ENCODE assay signal across 1 cellular context in genomic region chrX:10992110-10992509, GRCh38.
A peak's percentile ranks its signal among the peaks of the same experiment; 100 is the strongest.
TF ChIP-seq lines count a peak whose summit lies in the region.

No MANE protein-coding gene starts in this region.

TF ChIP-seq in HepG2, 621 proteins besides CTCF, POLR2A, EP300 and RAD21 (continued from another document and continues in another):
- TF ChIP-seq TRAFD1 (CRISPR knock-in tag; IDR thresholded peaks at IDR 0.05; ENCODE audit: borderline replicate concordance): no peak
- no peak for TF ChIP-seq ZNF556 (CRISPR knock-in tag; IDR thresholded peaks at IDR 0.05; ENCODE audit: borderline replicate concordance)
- TF ChIP-seq GFI1 (CRISPR knock-in tag; IDR thresholded peaks at IDR 0.05; ENCODE audit: borderline replicate concordance): 0 out of 2 replicates have a peak, but pooled peaks have one; percentile 17
- TF ChIP-seq ZNF780A (CRISPR knock-in tag; IDR thresholded peaks at IDR 0.05): no peak
- TF ChIP-seq ZNF558 (CRISPR knock-in tag; IDR thresholded peaks at IDR 0.05; ENCODE audit: borderline replicate concordance): no peak
- TF ChIP-seq SMARCC2 (IDR thresholded peaks at IDR 0.05): no peak
- TF ChIP-seq ZNF652 (CRISPR knock-in tag; IDR thresholded peaks at IDR 0.05; ENCODE audit: borderline replicate concordance, low read depth): peak; percentile 74; the same call in 1 of the 2 replicates
- TF ChIP-seq JUND (CRISPR knock-in tag; IDR thresholded peaks at IDR 0.05): no peak
- no peak for TF ChIP-seq ZNF33B (CRISPR knock-in tag; IDR thresholded peaks at IDR 0.05)
- TF ChIP-seq SRF (IDR thresholded peaks at IDR 0.05; ENCODE audit: low read depth, low read length): no peak
- TF ChIP-seq GLMP (CRISPR knock-in tag; IDR thresholded peaks at IDR 0.05; ENCODE audit: borderline replicate concordance): no peak
- no peak for TF ChIP-seq CHCHD3 (CRISPR knock-in tag; IDR thresholded peaks at IDR 0.05)
- no peak for TF ChIP-seq ELF1 (CRISPR knock-in tag; IDR thresholded peaks at IDR 0.05)
- TF ChIP-seq SMAD9 (CRISPR knock-in tag; IDR thresholded peaks at IDR 0.05): no peak
- no peak for TF ChIP-seq SOX13 (IDR thresholded peaks at IDR 0.05)
- no peak for TF ChIP-seq SOX13 (CRISPR knock-in tag; conservative IDR thresholded peaks at IDR 0.05 in 1 of 2, IDR thresholded peaks at IDR 0.05 in 1 of 2)
- TF ChIP-seq, protein P1, sequence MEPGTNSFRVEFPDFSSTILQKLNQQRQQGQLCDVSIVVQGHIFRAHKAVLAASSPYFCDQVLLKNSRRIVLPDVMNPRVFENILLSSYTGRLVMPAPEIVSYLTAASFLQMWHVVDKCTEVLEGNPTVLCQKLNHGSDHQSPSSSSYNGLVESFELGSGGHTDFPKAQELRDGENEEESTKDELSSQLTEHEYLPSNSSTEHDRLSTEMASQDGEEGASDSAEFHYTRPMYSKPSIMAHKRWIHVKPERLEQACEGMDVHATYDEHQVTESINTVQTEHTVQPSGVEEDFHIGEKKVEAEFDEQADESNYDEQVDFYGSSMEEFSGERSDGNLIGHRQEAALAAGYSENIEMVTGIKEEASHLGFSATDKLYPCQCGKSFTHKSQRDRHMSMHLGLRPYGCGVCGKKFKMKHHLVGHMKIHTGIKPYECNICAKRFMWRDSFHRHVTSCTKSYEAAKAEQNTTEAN (CRISPR knock-in tag; conservative IDR thresholded peaks at IDR 0.05): no peak
- TF ChIP-seq ETS1 (CRISPR knock-in tag; IDR thresholded peaks at IDR 0.05): no peak
- TF ChIP-seq ELF3 (CRISPR knock-in tag; IDR thresholded peaks at IDR 0.05): no peak
- no peak for TF ChIP-seq TCF7L2 (IDR thresholded peaks at IDR 0.05; ENCODE audit: low read depth, low read length)
- TF ChIP-seq ZNF850 (CRISPR knock-in tag; conservative IDR thresholded peaks at IDR 0.05): no peak
- TF ChIP-seq ARHGAP35 (CRISPR knock-in tag; IDR thresholded peaks at IDR 0.05; ENCODE audit: borderline replicate concordance): no peak
- TF ChIP-seq, protein P2, sequence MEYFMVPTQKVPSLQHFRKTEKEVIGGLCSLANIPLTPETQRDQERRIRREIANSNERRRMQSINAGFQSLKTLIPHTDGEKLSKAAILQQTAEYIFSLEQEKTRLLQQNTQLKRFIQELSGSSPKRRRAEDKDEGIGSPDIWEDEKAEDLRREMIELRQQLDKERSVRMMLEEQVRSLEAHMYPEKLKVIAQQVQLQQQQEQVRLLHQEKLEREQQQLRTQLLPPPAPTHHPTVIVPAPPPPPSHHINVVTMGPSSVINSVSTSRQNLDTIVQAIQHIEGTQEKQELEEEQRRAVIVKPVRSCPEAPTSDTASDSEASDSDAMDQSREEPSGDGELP (IDR thresholded peaks at IDR 0.05; ENCODE audit: borderline replicate concordance, low read depth): no peak
- TF ChIP-seq RELA (CRISPR knock-in tag; IDR thresholded peaks at IDR 0.05): no peak
- no peak for TF ChIP-seq UBTF (CRISPR knock-in tag; IDR thresholded peaks at IDR 0.05)
- TF ChIP-seq ZNF430 (CRISPR knock-in tag; IDR thresholded peaks at IDR 0.05): no peak
- TF ChIP-seq ZFP82 (CRISPR knock-in tag; IDR thresholded peaks at IDR 0.05; ENCODE audit: borderline replicate concordance): no peak
- no peak for TF ChIP-seq GMEB2 (CRISPR knock-in tag; IDR thresholded peaks at IDR 0.05; ENCODE audit: low read depth)
- TF ChIP-seq SNRNP70 (IDR thresholded peaks at IDR 0.05; ENCODE audit: low read depth, low read length): no peak
- TF ChIP-seq FOXA1 (IDR thresholded peaks at IDR 0.05): no peak
- TF ChIP-seq FOXA1 (CRISPR knock-in tag; IDR thresholded peaks at IDR 0.05): no peak
- no peak for TF ChIP-seq ZNF160 (CRISPR knock-in tag; IDR thresholded peaks at IDR 0.05)
- TF ChIP-seq RBM22 (optimal IDR thresholded peaks at IDR 0.05; ENCODE audit: low read length): no peak
- no peak for TF ChIP-seq HOXA9 (CRISPR knock-in tag; IDR thresholded peaks at IDR 0.05; ENCODE audit: borderline replicate concordance)
- no peak for TF ChIP-seq ZNF782 (CRISPR knock-in tag; IDR thresholded peaks at IDR 0.05; ENCODE audit: borderline replicate concordance)
- TF ChIP-seq GZF1 (CRISPR knock-in tag; IDR thresholded peaks at IDR 0.05): no peak
- TF ChIP-seq DBP (CRISPR knock-in tag; IDR thresholded peaks at IDR 0.05; ENCODE audit: not compliant biosample characterization): no peak
- TF ChIP-seq PITX1 (CRISPR knock-in tag; IDR thresholded peaks at IDR 0.05): no peak
- TF ChIP-seq, protein P3, sequence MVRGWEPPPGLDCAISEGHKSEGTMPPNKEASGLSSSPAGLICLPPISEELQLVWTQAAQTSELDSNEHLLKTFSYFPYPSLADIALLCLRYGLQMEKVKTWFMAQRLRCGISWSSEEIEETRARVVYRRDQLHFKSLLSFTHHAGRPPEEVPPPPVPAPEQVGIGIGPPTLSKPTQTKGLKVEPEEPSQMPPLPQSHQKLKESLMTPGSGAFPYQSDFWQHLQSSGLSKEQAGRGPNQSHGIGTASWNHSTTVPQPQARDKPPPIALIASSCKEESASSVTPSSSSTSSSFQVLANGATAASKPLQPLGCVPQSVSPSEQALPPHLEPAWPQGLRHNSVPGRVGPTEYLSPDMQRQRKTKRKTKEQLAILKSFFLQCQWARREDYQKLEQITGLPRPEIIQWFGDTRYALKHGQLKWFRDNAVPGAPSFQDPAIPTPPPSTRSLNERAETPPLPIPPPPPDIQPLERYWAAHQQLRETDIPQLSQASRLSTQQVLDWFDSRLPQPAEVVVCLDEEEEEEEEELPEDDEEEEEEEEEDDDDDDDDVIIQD (CRISPR knock-in tag; IDR thresholded peaks at IDR 0.05; ENCODE audit: low read depth): peak; percentile 11; the same call in 1 of the 2 replicates
- no peak for TF ChIP-seq KAT8 (CRISPR knock-in tag; IDR thresholded peaks at IDR 0.05)
- TF ChIP-seq GTF3A (CRISPR knock-in tag; conservative IDR thresholded peaks at IDR 0.05): no peak
- TF ChIP-seq SIN3B (IDR thresholded peaks at IDR 0.05; ENCODE audit: low read length): no peak
- TF ChIP-seq ZNF609 (CRISPR knock-in tag; IDR thresholded peaks at IDR 0.05; ENCODE audit: borderline replicate concordance): no peak
- TF ChIP-seq, protein P4, sequence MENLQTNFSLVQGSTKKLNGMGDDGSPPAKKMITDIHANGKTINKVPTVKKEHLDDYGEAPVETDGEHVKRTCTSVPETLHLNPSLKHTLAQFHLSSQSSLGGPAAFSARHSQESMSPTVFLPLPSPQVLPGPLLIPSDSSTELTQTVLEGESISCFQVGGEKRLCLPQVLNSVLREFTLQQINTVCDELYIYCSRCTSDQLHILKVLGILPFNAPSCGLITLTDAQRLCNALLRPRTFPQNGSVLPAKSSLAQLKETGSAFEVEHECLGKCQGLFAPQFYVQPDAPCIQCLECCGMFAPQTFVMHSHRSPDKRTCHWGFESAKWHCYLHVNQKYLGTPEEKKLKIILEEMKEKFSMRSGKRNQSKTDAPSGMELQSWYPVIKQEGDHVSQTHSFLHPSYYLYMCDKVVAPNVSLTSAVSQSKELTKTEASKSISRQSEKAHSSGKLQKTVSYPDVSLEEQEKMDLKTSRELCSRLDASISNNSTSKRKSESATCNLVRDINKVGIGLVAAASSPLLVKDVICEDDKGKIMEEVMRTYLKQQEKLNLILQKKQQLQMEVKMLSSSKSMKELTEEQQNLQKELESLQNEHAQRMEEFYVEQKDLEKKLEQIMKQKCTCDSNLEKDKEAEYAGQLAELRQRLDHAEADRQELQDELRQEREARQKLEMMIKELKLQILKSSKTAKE (CRISPR knock-in tag; IDR thresholded peaks at IDR 0.05; ENCODE audit: borderline replicate concordance): no peak
